8 cellular contexts compared by ENCODE assay signal in the genomic region with DNA sequence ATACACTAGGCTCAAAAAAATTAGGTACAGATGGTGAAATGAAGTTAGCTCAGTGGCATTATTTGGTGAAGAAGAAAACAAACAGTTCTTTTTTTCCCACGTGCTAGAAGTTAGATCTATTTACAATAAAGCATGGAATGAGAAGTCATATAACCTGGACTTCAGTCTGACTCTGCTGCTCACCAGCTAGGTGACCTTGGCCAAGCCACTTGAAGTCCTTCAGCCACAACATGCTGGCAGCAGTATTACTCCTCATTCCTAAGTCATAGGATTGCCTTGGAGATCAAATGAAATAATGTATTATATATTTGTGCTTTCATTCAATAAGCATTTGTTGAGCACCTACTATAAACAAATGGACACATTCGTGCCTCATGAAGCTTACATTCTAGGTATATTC. TPM values are rescaled to one million over a fixed set of nuclear protein-coding genes. Genes with fewer than 3 reads are reported as not detected.
"Had no signal": no experiment of that assay in that cellular context is flagged by ENCODE, and none has a peak within 500 bp of the region (broad histone marks: within the 10 kb centered on the region; RNA-seq: fewer than 3 reads in every experiment).

No MANE protein-coding gene starts in this region.

- H3K4me2 ChIP-seq: GM23338 had no signal

- DNase-seq: H9, HCEC 1CT, KG1 had no signal

- H3K27ac ChIP-seq: HL-60 had no signal

- H3K4me3 ChIP-seq: GM23338 had no signal

- ATAC-seq: GM23338 had no signal

- FAIRE-seq: H1, H54 had no signal

RNA-seq across cellular contexts. Expression of a gene that starts 45.2 kb away (rescaled TPM):
- total RNA-seq: GM23338, H1 had no signal
- polyA plus RNA-seq: GM23338, IgD-negative memory B cell had no signal
